ENCODE assay signal across 12 cellular contexts in the genomic region with DNA sequence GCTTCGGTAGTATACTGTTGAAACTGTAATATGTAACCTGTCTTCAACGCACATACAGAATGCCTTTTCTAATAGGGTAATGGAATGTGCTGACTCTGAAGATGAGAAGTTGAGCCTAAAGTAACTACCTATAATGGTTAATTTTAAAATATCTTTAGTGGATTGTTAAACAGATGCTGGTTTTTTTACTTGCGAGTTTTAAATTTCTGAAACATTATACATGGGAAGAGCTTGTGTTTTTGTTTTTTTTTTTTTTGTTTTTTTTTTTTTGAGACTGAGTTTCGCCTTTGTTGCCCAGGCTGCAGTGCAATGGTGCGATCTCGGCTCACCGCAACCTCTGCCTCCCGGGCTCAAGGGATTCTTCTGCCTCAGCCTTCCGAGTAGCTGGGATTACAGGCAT.
"Had no signal": no experiment of that assay in that cellular context is flagged by ENCODE, and none has a peak within 500 bp of the region (broad histone marks: within the 10 kb centered on the region; RNA-seq: fewer than 3 reads in every experiment).

No MANE protein-coding gene starts in this region.

- H3K9me3 ChIP-seq: esophagus squamous epithelium had no signal

- H3K27me3 ChIP-seq: dorsolateral prefrontal cortex, esophagus squamous epithelium had no signal

- DNase-seq: activated CD4-positive, alpha-beta memory T cell treated with anti-CD3 and anti-CD28 coated beads, Interleukin-2, amount 10 ng/mL, durations not matched to agents 7 days and 5 days; activated CD8-positive, alpha-beta memory T cell treated with anti-CD3 and anti-CD28 coated beads, Interleukin-2, amount 50 U/mL, for 4 hours; activated naive CD8-positive, alpha-beta T cell treated with anti-CD3 and anti-CD28 coated beads, Interleukin-2, amount 10 ng/mL, durations not matched to agents 7 days and 5 days; anterior cingulate cortex; dorsolateral prefrontal cortex; esophagus squamous epithelium; left colon; naive thymus-derived CD4-positive, alpha-beta T cell; stimulated activated CD4-positive, alpha-beta T cell treated with anti-CD3 and anti-CD28 coated beads, Interleukin-4, amount 100 ng/mL, for 1 hour; stimulated activated CD8-positive, alpha-beta memory T cell treated with anti-CD3 and anti-CD28 coated beads, Interleukin-4, amount 100 ng/mL, for 48 hours had no signal

- ATAC-seq: activated CD4-positive, CD25-positive, alpha-beta regulatory T cell treated with anti-CD3 and anti-CD28 coated beads, Interleukin-2, amount 50 U/mL, for 24 hours; left colon; naive thymus-derived CD4-positive, alpha-beta T cell had no signal

- H3K27ac ChIP-seq: dorsolateral prefrontal cortex had no signal

- H3K4me3 Mint-ChIP-seq: activated CD4-positive, alpha-beta memory T cell treated with anti-CD3 and anti-CD28 coated beads, Interleukin-2, amount 10 ng/mL, durations not matched to agents 7 days and 5 days; stimulated activated naive CD8-positive, alpha-beta T cell treated with anti-CD3 and anti-CD28 coated beads, Interleukin-15, Interleukin-2, amounts not matched to agents 100 ng/mL and 50 ng/mL, for 24 hours had no signal

- H3K4me3 ChIP-seq: dorsolateral prefrontal cortex, esophagus squamous epithelium had no signal

- H3K27me3 Mint-ChIP-seq: activated CD4-positive, alpha-beta memory T cell treated with anti-CD3 and anti-CD28 coated beads, Interleukin-2, amount 10 ng/mL, durations not matched to agents 7 days and 5 days; activated naive CD8-positive, alpha-beta T cell treated with anti-CD3 and anti-CD28 coated beads, Interleukin-2, amount 10 ng/mL, durations not matched to agents 7 days and 5 days; naive thymus-derived CD4-positive, alpha-beta T cell; stimulated activated naive CD8-positive, alpha-beta T cell treated with anti-CD3 and anti-CD28 coated beads, Interleukin-15, Interleukin-2, amounts not matched to agents 100 ng/mL and 50 ng/mL, for 24 hours had no signal
